In genomic region chr1:165597883-165598675, GRCh38 we compare ENCODE assay signal across 1 cellular context.
A peak's percentile ranks its signal among the peaks of the same experiment; 100 is the strongest.
TF ChIP-seq lines count a peak whose summit lies in the region.

No MANE protein-coding gene starts in this region.

TF ChIP-seq in WTC11, 78 proteins besides CTCF, POLR2A, EP300 and RAD21 (continued from another document):
- TF ChIP-seq, protein P1, sequence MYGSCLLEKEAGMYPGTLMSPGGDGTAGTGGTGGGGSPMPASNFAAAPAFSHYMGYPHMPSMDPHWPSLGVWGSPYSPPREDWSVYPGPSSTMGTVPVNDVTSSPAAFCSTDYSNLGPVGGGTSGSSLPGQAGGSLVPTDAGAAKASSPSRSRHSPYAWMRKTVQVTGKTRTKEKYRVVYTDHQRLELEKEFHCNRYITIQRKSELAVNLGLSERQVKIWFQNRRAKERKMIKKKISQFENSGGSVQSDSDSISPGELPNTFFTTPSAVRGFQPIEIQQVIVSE (CRISPR knock-in tag; IDR thresholded peaks at IDR 0.05; ENCODE audit: borderline replicate concordance) = no peak
- TF ChIP-seq EMX1 (CRISPR knock-in tag; IDR thresholded peaks at IDR 0.05) (no peak), USF1 (CRISPR knock-in tag; IDR thresholded peaks at IDR 0.05) (no peak), ZNF416 (CRISPR knock-in tag; IDR thresholded peaks at IDR 0.05) (no peak), TEAD1 (CRISPR knock-in tag; IDR thresholded peaks at IDR 0.05) (no peak), MAX (CRISPR knock-in tag; IDR thresholded peaks at IDR 0.05) (peak; percentile 44; the same call in 1 of the 2 replicates), FOXK1 (CRISPR knock-in tag; IDR thresholded peaks at IDR 0.05) (peak; percentile 48; the same call in 1 of the 2 replicates), MYBL2 (CRISPR knock-in tag; IDR thresholded peaks at IDR 0.05) (peak; percentile 15; the same call in 1 of the 2 replicates), CREM (CRISPR knock-in tag; IDR thresholded peaks at IDR 0.05) (0 out of 2 replicates have a peak, but pooled peaks have one; percentile 34), FOXP1 (CRISPR knock-in tag; IDR thresholded peaks at IDR 0.05; ENCODE audit: borderline replicate concordance) (0 out of 2 replicates have a peak, but pooled peaks have one; percentile 21), ZNF396 (CRISPR knock-in tag; IDR thresholded peaks at IDR 0.05; ENCODE audit: borderline replicate concordance) (no peak), OVOL2 (CRISPR knock-in tag; IDR thresholded peaks at IDR 0.05; ENCODE audit: borderline replicate concordance) (no peak), SMAD3 (CRISPR knock-in tag; IDR thresholded peaks at IDR 0.05; ENCODE audit: borderline replicate concordance) (peak; percentile 70; the same call in 1 of the 2 replicates), NR2C2 (CRISPR knock-in tag; IDR thresholded peaks at IDR 0.05) (no peak), NFYB (CRISPR knock-in tag; conservative IDR thresholded peaks at IDR 0.05; ENCODE audit: low read depth) (peak; percentile 65), JAZF1 (CRISPR knock-in tag; IDR thresholded peaks at IDR 0.05) (no peak)
- TF ChIP-seq, protein P2, sequence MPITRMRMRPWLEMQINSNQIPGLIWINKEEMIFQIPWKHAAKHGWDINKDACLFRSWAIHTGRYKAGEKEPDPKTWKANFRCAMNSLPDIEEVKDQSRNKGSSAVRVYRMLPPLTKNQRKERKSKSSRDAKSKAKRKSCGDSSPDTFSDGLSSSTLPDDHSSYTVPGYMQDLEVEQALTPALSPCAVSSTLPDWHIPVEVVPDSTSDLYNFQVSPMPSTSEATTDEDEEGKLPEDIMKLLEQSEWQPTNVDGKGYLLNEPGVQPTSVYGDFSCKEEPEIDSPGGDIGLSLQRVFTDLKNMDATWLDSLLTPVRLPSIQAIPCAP (CRISPR knock-in tag; IDR thresholded peaks at IDR 0.05) = no peak
- TF ChIP-seq, protein P3, sequence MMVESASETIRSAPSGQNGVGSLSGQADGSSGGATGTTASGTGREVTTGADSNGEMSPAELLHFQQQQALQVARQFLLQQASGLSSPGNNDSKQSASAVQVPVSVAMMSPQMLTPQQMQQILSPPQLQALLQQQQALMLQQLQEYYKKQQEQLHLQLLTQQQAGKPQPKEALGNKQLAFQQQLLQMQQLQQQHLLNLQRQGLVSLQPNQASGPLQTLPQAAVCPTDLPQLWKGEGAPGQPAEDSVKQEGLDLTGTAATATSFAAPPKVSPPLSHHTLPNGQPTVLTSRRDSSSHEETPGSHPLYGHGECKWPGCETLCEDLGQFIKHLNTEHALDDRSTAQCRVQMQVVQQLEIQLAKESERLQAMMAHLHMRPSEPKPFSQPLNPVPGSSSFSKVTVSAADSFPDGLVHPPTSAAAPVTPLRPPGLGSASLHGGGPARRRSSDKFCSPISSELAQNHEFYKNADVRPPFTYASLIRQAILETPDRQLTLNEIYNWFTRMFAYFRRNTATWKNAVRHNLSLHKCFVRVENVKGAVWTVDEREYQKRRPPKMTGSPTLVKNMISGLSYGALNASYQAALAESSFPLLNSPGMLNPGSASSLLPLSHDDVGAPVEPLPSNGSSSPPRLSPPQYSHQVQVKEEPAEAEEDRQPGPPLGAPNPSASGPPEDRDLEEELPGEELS (CRISPR knock-in tag; IDR thresholded peaks at IDR 0.05) = no peak
